In the genomic region with DNA sequence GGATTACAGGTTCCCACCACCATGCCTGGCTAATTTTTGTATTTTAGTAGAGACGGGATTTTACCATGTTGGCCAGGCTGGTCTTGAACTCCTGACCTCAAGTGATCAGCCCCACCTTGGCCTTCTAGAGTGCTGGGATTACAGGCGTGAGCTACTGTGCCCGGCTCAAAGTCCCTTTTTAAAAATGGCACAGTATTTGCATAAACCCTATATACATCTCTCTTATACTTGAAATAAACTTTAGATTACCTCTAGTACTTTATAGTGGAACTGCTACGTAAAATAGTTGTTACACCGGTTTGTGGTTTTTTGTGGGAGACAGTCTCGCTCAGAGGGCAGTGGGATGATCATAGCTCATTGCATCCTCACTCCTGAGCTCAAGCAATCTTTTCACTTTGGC, we compare ENCODE assay signal across 21 cellular contexts.
"Had no signal": no experiment of that assay in that cellular context is flagged by ENCODE, and none has a peak within 500 bp of the region (broad histone marks: within the 10 kb centered on the region; RNA-seq: fewer than 3 reads in every experiment).

No MANE protein-coding gene starts in this region.

- H3K27me3 Mint-ChIP-seq: activated CD4-positive, alpha-beta T cell treated with anti-CD3 and anti-CD28 coated beads for 36 hours; naive B cell; stimulated activated naive CD8-positive, alpha-beta T cell treated with anti-CD3 and anti-CD28 coated beads, Interleukin-15, amount 100 ng/mL, for 72 hours had no signal

- H3K27ac ChIP-seq: colonic mucosa, esophagus squamous epithelium, prostate gland, tibial artery had no signal

- H3K36me3 ChIP-seq: prostate gland had no signal

- H3K4me1 Mint-ChIP-seq: stimulated activated naive CD8-positive, alpha-beta T cell treated with anti-CD3 and anti-CD28 coated beads, Interleukin-15, amount 100 ng/mL, for 72 hours had no signal

- H3K4me1 ChIP-seq: prostate gland had no signal

- ATAC-seq: activated CD4-positive, alpha-beta T cell treated with anti-CD3 and anti-CD28 coated beads for 36 hours; gastroesophageal sphincter; stimulated activated naive CD8-positive, alpha-beta T cell treated with anti-CD3 and anti-CD28 coated beads, Interleukin-15, amount 100 ng/mL, for 72 hours had no signal

- H3K4me3 ChIP-seq: colonic mucosa, esophagus squamous epithelium, gastroesophageal sphincter, prostate gland, spleen, tibial artery had no signal

- H3K27me3 ChIP-seq: colonic mucosa, esophagus squamous epithelium, gastroesophageal sphincter, spleen, tibial artery had no signal

- H3K4me3 Mint-ChIP-seq: activated CD4-positive, alpha-beta T cell treated with anti-CD3 and anti-CD28 coated beads for 36 hours; endodermal cell; naive B cell; stimulated activated naive CD8-positive, alpha-beta T cell treated with anti-CD3 and anti-CD28 coated beads, Interleukin-15, amount 100 ng/mL, for 72 hours had no signal

- H3K9me3 ChIP-seq: colonic mucosa, esophagus squamous epithelium, gastroesophageal sphincter, prostate gland, spleen, tibial artery had no signal

- FAIRE-seq: bronchial epithelial cell had no signal

- H3K27ac Mint-ChIP-seq: activated CD4-positive, alpha-beta T cell treated with anti-CD3 and anti-CD28 coated beads for 36 hours; endodermal cell had no signal

- H3K9me3 Mint-ChIP-seq: endodermal cell; naive B cell; stimulated activated naive CD8-positive, alpha-beta T cell treated with anti-CD3 and anti-CD28 coated beads, Interleukin-15, amount 100 ng/mL, for 72 hours had no signal

- DNase-seq: activated CD4-positive, alpha-beta T cell treated with anti-CD3 and anti-CD28 coated beads for 36 hours; activated CD4-positive, alpha-beta T cell treated with anti-CD3 and anti-CD28 coated beads, Interleukin-2, amount 50 U/mL, for 4 hours; activated CD8-positive, alpha-beta memory T cell treated with anti-CD3 and anti-CD28 coated beads for 24 hours; activated CD8-positive, alpha-beta memory T cell treated with anti-CD3 and anti-CD28 coated beads, Interleukin-2, amount 50 U/mL, for 4 hours; activated gamma-delta T cell; activated naive CD4-positive, alpha-beta T cell treated with anti-CD3 and anti-CD28 coated beads, Interleukin-2, amount 50 U/mL, for 16 hours; amniotic stem cell; colonic mucosa; endodermal cell; esophagus squamous epithelium; head of caudate nucleus; hypothalamus; naive B cell; spleen; stimulated activated CD4-positive, alpha-beta T cell treated with anti-CD3 and anti-CD28 coated beads, Interleukin-4, amount 100 ng/mL, for 24 hours; stimulated activated naive CD8-positive, alpha-beta T cell treated with anti-CD3 and anti-CD28 coated beads, Interleukin-15, amount 100 ng/mL, for 72 hours; T-helper 1 cell; tibial artery had no signal
